In the genomic region with DNA sequence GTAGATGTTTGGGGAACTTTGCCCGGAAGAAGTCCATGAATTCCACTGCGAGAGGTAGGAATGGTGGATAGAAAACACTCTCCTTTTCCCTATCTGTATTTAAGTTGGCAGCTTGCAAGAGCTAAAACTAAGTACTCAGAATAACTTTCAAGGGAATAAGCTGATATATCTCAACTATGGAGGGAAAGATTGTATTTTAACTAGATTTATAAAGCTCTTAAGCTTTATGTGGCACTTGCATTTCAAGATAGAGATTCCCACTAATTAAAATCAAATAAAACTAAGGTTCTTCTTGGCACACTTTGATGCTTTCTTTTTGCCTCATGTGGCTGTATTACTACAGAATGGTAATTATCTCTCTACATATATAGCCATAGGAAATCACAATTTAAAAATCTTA, we compare ENCODE assay signal across 31 cellular contexts.
DNase-seq lines count a peak whose midpoint lies in the region; ATAC-seq and TF ChIP-seq lines count a peak whose summit lies in the region.
"Had no signal": no experiment of that assay in that cellular context is flagged by ENCODE, and none has a peak within 500 bp of the region (broad histone marks: within the 10 kb centered on the region; RNA-seq: fewer than 3 reads in every experiment).

No MANE protein-coding gene starts in this region.

- DNase-seq in SK-N-SH, result no peak
- peak; percentile 52 for DNase-seq in A673 (ENCODE audit: low spot score)
- DNase-seq in SK-N-MC (ENCODE audit: low read depth, low spot score), result peak; percentile 89
- DNase-seq in stimulated activated CD4-positive, alpha-beta T cell treated with anti-CD3 and anti-CD28 coated beads, Interleukin-12 subunit alpha, Interleukin-12 subunit beta, amount 100 ng/mL, for 4 hours, result no peak
- DNase-seq: 8988T; ACHN; AML-193; BE2C; C1 segment of cervical spinal cord; Caco-2; Calu3; CD4-positive, alpha-beta memory T cell; CD4-positive, alpha-beta T cell; CD4-positive, CD25-positive, alpha-beta regulatory T cell; CD8-positive, alpha-beta memory T cell; CD8-positive, alpha-beta T cell; COR-L47; DMS 273 treated with DMSO at 0.1 percent for 48 hours; DMS153; DMS53; DMS79; DMS79 treated with DMSO at 0.1 percent for 48 hours; DND-41; EL had no signal

- 89% methylated on average over 2 of the region's 2 CpGs for WGBS in SK-N-SH (ENCODE audit: low lambda C conversion rate)

- no peaks in the 10 kb centered on the region for H3K79me2 ChIP-seq in SK-N-SH (ENCODE audit: insufficient read depth)

- H3K9ac ChIP-seq in SK-N-SH (no peak overlapping the region), SK-N-MC (ENCODE audit: insufficient read length) (peak overlapping the region; percentile 72)
- H3K9ac ChIP-seq: BLaER1; BLaER1 treated with 17β-estradiol and CSF1 and Interleukin-3, amounts not matched to agents 10 nM and 100 nM had no signal

- H3K4me3 ChIP-seq in SK-N-SH (ENCODE audit: low read depth in 2 of 2, low read length in 1 of 2), result no peak overlapping the region
- peak overlapping the region; percentile 24 for H3K4me3 ChIP-seq in A673 (ENCODE audit: low read depth, low read length, poor library complexity, severe bottlenecking)
- H3K4me3 ChIP-seq in SK-N-MC, result peak overlapping the region; percentile 75
- H3K4me3 ChIP-seq: A549; BLaER1; BLaER1 treated with 17β-estradiol and CSF1 and Interleukin-3, amounts not matched to agents 10 nM and 100 nM had no signal

- H3K36me3 ChIP-seq in SK-N-SH (replicated peaks in 1 of 2; ENCODE audit: control insufficient read depth in 1 of 2, insufficient read depth in 2 of 2, low read length in 1 of 2) (no peaks in the 10 kb centered on the region), A673 (ENCODE audit: insufficient read depth, low read length, poor library complexity, severe bottlenecking) (no peaks in the 10 kb centered on the region), SK-N-MC (ENCODE audit: insufficient read depth, low read length) (no peaks in the 10 kb centered on the region)
- H3K36me3 ChIP-seq: BE2C; BLaER1; BLaER1 treated with 17β-estradiol and CSF1 and Interleukin-3, amounts not matched to agents 10 nM and 100 nM had no signal

- no peaks in the 10 kb centered on the region for H3K9me2 ChIP-seq in SK-N-SH

- ATAC-seq in SK-N-SH treated with all-trans-retinoic acid at 6 μM for 48 hours, result no peak
- no peak for ATAC-seq in GM18867 (IDR thresholded peaks at IDR 0.05; ENCODE audit: unreplicated experiment)
- ATAC-seq: A549; CD8-positive, alpha-beta T cell had no signal

- BruUV-seq in A673 (replicated peaks; lab: Mats Ljungman, UMichigan), result TSS peak; percentile 93

- H3F3A ChIP-seq in SK-N-SH (replicated peaks; ENCODE audit: insufficient read depth), result no peaks in the 10 kb centered on the region

- CTCF ChIA-PET in SK-N-SH (lab: Yijun Ruan, JAX), result interaction anchor here (1.1 kb wide), 1 partner anchor 11 kb away, joined by 3 read pairs; no protein-coding TSS in a partner anchor
- CTCF ChIA-PET in A673 (lab: Charles Lee), result interaction anchor here (1.3 kb wide), 1 partner anchor 108 kb away, joined by 5 read pairs; no protein-coding TSS in a partner anchor

- no peak overlapping the region for H2AFZ ChIP-seq in SK-N-SH (ENCODE audit: low read depth)

- POLR2A ChIA-PET in SK-N-SH (lab: Yijun Ruan, JAX), result no interaction called here
- POLR2A ChIA-PET in A673 (lab: Charles Lee; ENCODE audit: low non-redundant PET), result interaction anchor here (0.6 to 0.7 kb wide), 3 partner anchors 105 to 150 kb away, joined by 3 to 5 read pairs (median 3); a partner anchor contains a TSS

- no peak for TF ChIP-seq RAD21 in SK-N-SH (IDR thresholded peaks at IDR 0.05; ENCODE audit: low read length)

- no peak for TF ChIP-seq EP300 in SK-N-SH (IDR thresholded peaks at IDR 0.05; ENCODE audit: borderline replicate concordance in 1 of 2, low read depth in 1 of 2, low read length in 1 of 2)

- H3K4me2 ChIP-seq in SK-N-SH, result no peak overlapping the region
- H3K4me2 ChIP-seq: A549, BLaER1 had no signal

- no peak for TF ChIP-seq CTCF in SK-N-SH (IDR thresholded peaks at IDR 0.05)
- no peak for TF ChIP-seq CTCF in A673 (conservative IDR thresholded peaks at IDR 0.05; ENCODE audit: low read depth, low read length)

- H3K27me3 ChIP-seq in SK-N-SH (ENCODE audit: insufficient read depth) (no peaks in the 10 kb centered on the region), A673 (replicated peaks; ENCODE audit: insufficient read depth, low read depth, low read length, poor library complexity) (no peaks in the 10 kb centered on the region)
- H3K27me3 ChIP-seq: BE2C; BLaER1; BLaER1 treated with 17β-estradiol and CSF1 and Interleukin-3, amounts not matched to agents 10 nM and 100 nM had no signal

- H3K27ac ChIP-seq in SK-N-SH (ENCODE audit: low read depth in 2 of 2, low read length in 1 of 2) (no peak overlapping the region), A673 (ENCODE audit: low read depth, low read length, poor library complexity, severe bottlenecking) (peak overlapping the region; percentile 96), SK-N-MC (peak overlapping the region; percentile 100)
- H3K27ac ChIP-seq: 22Rv1; A549; BLaER1; BLaER1 treated with 17β-estradiol and CSF1 and Interleukin-3, amounts not matched to agents 10 nM and 100 nM; C4-2B had no signal

- H3K9me3 ChIP-seq in SK-N-SH, result no peaks in the 10 kb centered on the region
- no peaks in the 10 kb centered on the region for H3K9me3 ChIP-seq in A673 (ENCODE audit: low read depth, low read length, poor library complexity, severe bottlenecking)
- H3K9me3 ChIP-seq in SK-N-MC (ENCODE audit: low read depth, low read length), result peaks cover 5% of the 10 kb centered on the region; the same call in 1 of the 2 replicates
- H3K9me3 ChIP-seq: A549; BE2C; BLaER1; BLaER1 treated with 17β-estradiol and CSF1 and Interleukin-3, amounts not matched to agents 10 nM and 100 nM; Caco-2 had no signal

- H4K20me1 ChIP-seq in SK-N-SH (ENCODE audit: insufficient read depth), result no peaks in the 10 kb centered on the region
- H4K20me1 ChIP-seq: BLaER1; BLaER1 treated with 17β-estradiol and CSF1 and Interleukin-3, amounts not matched to agents 10 nM and 100 nM had no signal

- intact Hi-C loops in A673 (cut with micrococcal nuclease; ENCODE audit: unreplicated experiment), result loop anchor here (2.0 to 5.0 kb wide), 3 partner anchors 60 to 208 kb away; no protein-coding TSS in a partner anchor

- no peaks in the 10 kb centered on the region for H3K4me1 ChIP-seq in SK-N-SH (ENCODE audit: control insufficient read depth in 1 of 2, insufficient read depth in 2 of 2, low read depth in 1 of 2, low read length in 1 of 2)
- H3K4me1 ChIP-seq in A673 (ENCODE audit: insufficient read depth, low read length, poor library complexity, severe bottlenecking), result peaks cover 57% of the 10 kb centered on the region
- H3K4me1 ChIP-seq: A549; BLaER1; BLaER1 treated with 17β-estradiol and CSF1 and Interleukin-3, amounts not matched to agents 10 nM and 100 nM; Caco-2 had no signal

TF ChIP-seq in SK-N-SH treated with all-trans-retinoic acid at 6 μM for 48 hours, 23 proteins besides CTCF, POLR2A, EP300 and RAD21:
- TF ChIP-seq ESRRG (CRISPR knock-in tag; IDR thresholded peaks at IDR 0.05) (no peak), ISL1 (CRISPR knock-in tag; IDR thresholded peaks at IDR 0.05) (peak; percentile 68), GLIS3 (CRISPR knock-in tag; IDR thresholded peaks at IDR 0.05) (no peak), ZFP3 (CRISPR knock-in tag; IDR thresholded peaks at IDR 0.05) (no peak), RARB (CRISPR knock-in tag; IDR thresholded peaks at IDR 0.05) (no peak)
- TF ChIP-seq, protein P1, sequence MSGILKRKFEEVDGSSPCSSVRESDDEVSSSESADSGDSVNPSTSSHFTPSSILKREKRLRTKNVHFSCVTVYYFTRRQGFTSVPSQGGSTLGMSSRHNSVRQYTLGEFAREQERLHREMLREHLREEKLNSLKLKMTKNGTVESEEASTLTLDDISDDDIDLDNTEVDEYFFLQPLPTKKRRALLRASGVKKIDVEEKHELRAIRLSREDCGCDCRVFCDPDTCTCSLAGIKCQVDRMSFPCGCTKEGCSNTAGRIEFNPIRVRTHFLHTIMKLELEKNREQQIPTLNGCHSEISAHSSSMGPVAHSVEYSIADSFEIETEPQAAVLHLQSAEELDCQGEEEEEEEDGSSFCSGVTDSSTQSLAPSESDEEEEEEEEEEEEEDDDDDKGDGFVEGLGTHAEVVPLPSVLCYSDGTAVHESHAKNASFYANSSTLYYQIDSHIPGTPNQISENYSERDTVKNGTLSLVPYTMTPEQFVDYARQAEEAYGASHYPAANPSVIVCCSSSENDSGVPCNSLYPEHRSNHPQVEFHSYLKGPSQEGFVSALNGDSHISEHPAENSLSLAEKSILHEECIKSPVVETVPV (CRISPR knock-in tag; IDR thresholded peaks at IDR 0.05), result no peak

TF ChIP-seq in SK-N-SH, 30 proteins besides CTCF, POLR2A, EP300 and RAD21 (continues in another document):
- TF ChIP-seq CHD2 (IDR thresholded peaks at IDR 0.05; ENCODE audit: low read length, partially characterized antibody) (no peak), NRF1 (IDR thresholded peaks at IDR 0.05; ENCODE audit: low read depth, low read length) (no peak)
- TF ChIP-seq, protein P2, sequence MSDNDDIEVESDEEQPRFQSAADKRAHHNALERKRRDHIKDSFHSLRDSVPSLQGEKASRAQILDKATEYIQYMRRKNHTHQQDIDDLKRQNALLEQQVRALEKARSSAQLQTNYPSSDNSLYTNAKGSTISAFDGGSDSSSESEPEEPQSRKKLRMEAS (IDR thresholded peaks at IDR 0.05; ENCODE audit: low read depth), result no peak
- TF ChIP-seq, protein P3, sequence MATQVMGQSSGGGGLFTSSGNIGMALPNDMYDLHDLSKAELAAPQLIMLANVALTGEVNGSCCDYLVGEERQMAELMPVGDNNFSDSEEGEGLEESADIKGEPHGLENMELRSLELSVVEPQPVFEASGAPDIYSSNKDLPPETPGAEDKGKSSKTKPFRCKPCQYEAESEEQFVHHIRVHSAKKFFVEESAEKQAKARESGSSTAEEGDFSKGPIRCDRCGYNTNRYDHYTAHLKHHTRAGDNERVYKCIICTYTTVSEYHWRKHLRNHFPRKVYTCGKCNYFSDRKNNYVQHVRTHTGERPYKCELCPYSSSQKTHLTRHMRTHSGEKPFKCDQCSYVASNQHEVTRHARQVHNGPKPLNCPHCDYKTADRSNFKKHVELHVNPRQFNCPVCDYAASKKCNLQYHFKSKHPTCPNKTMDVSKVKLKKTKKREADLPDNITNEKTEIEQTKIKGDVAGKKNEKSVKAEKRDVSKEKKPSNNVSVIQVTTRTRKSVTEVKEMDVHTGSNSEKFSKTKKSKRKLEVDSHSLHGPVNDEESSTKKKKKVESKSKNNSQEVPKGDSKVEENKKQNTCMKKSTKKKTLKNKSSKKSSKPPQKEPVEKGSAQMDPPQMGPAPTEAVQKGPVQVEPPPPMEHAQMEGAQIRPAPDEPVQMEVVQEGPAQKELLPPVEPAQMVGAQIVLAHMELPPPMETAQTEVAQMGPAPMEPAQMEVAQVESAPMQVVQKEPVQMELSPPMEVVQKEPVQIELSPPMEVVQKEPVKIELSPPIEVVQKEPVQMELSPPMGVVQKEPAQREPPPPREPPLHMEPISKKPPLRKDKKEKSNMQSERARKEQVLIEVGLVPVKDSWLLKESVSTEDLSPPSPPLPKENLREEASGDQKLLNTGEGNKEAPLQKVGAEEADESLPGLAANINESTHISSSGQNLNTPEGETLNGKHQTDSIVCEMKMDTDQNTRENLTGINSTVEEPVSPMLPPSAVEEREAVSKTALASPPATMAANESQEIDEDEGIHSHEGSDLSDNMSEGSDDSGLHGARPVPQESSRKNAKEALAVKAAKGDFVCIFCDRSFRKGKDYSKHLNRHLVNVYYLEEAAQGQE (IDR thresholded peaks at IDR 0.05; ENCODE audit: low read depth, low read length), result no peak

Comparison
In these comparisons a context has a peak if more than half of its experiments do, and no peak if none do; other contexts are left out.
1. DNase-seq: peak in A673 (single experiment) and SK-N-MC (single experiment); none in SK-N-SH (single experiment) and stimulated activated CD4-positive, alpha-beta T cell treated with anti-CD3 and anti-CD28 coated beads, Interleukin-12 subunit alpha, Interleukin-12 subunit beta, amount 100 ng/mL, for 4 hours (single experiment).
2. H3K27ac ChIP-seq: peak in A673 (single experiment) and SK-N-MC (single experiment); none in SK-N-SH (0 of 2).
3. H3K4me3 ChIP-seq: peak in A673 (single experiment) and SK-N-MC (single experiment); none in SK-N-SH (0 of 2).